ENCODE assay signal across 25 cellular contexts in the genomic region with DNA sequence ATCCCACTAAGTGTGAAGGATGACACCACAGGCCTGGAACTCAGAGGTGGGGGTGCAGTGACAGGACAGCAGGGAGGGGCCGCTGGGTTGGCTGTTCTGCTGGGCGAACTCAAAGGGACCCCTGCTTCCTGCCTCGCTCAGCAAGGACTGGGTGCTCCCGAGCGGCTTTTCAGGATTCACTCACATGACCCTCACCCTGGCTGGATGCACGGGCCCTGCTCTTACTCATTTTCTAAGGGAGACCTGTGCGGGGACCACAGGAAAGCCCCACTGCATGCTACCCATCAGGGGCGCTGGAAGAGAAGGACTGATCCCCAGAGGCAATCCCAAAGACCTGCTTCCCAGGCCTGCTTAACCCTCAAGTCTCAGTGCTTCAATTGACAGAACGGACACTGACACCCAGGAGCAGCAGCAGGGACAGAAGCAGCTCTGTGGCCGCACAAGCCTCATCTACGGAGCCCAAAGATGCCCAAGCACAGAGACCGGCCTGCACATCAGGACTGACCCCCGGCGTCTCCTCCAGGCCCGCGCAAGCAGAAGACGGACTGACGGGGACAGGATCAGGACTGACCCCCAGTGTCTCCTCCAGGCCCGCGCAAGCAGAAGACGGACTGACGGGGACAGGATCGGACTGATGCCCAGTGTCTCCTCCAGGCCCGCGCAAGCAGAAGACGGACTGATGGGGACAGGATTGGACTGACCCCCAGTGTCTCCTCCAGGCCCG.
"Had no signal": no experiment of that assay in that cellular context is flagged by ENCODE, and none has a peak within 500 bp of the region (broad histone marks: within the 10 kb centered on the region; RNA-seq: fewer than 3 reads in every experiment).

No MANE protein-coding gene starts in this region.

- H2AFZ ChIP-seq: parathyroid adenoma had no signal

- ATAC-seq: left colon; left lung; natural killer cell; stimulated activated effector memory CD8-positive, alpha-beta T cell treated with anti-CD3 and anti-CD28 coated beads, Interleukin-12 subunit alpha, Interleukin-12 subunit beta, amount 100 ng/mL, for 72 hours; upper lobe of right lung had no signal

- H3K4me1 ChIP-seq: parathyroid adenoma had no signal

- H3K27ac Mint-ChIP-seq: mesothelial cell of epicardium; progenitor cell of endocrine pancreas; stimulated activated effector memory CD8-positive, alpha-beta T cell treated with anti-CD3 and anti-CD28 coated beads, Interleukin-12 subunit alpha, Interleukin-12 subunit beta, amount 100 ng/mL, for 72 hours; stimulated activated naive CD8-positive, alpha-beta T cell treated with anti-CD3 and anti-CD28 coated beads, Interleukin-15, Interleukin-2, amounts not matched to agents 100 ng/mL and 50 ng/mL, for 24 hours had no signal

- H3K9me3 Mint-ChIP-seq: mesothelial cell of epicardium; naive B cell; natural killer cell; stimulated activated effector memory CD8-positive, alpha-beta T cell treated with anti-CD3 and anti-CD28 coated beads, Interleukin-12 subunit alpha, Interleukin-12 subunit beta, amount 100 ng/mL, for 72 hours; stimulated activated naive CD8-positive, alpha-beta T cell treated with anti-CD3 and anti-CD28 coated beads, Interleukin-15, Interleukin-2, amounts not matched to agents 100 ng/mL and 50 ng/mL, for 24 hours had no signal

- H3K9me3 ChIP-seq: left lung, right atrium auricular region, suprapubic skin, thoracic aorta, tibial artery, upper lobe of right lung had no signal

- H3K27ac ChIP-seq: left lung, parathyroid adenoma, right atrium auricular region, suprapubic skin, thoracic aorta, tibial artery, upper lobe of right lung had no signal

- H3K4me3 ChIP-seq: left lung, lung, right atrium auricular region, suprapubic skin, thoracic aorta, tibial artery, upper lobe of right lung had no signal

- DNase-seq: head of caudate nucleus; hippocampal formation; kidney; left colon; mesendoderm; naive B cell; natural killer cell; nucleus accumbens; stimulated activated CD4-positive, alpha-beta T cell treated with anti-CD3 and anti-CD28 coated beads, Interleukin-12 subunit alpha, Interleukin-12 subunit beta, amount 100 ng/mL, for 4 hours; stimulated activated CD4-positive, alpha-beta T cell treated with anti-CD3 and anti-CD28 coated beads, Interleukin-15, amount 100 ng/mL, for 24 hours; stimulated activated CD4-positive, alpha-beta T cell treated with anti-CD3 and anti-CD28 coated beads, Interleukin-4, amount 100 ng/mL, for 24 hours; stimulated activated naive CD4-positive, alpha-beta T cell; tibial artery; trophoblast cell; upper lobe of right lung had no signal

- H3K36me3 Mint-ChIP-seq: naive B cell, natural killer cell had no signal

- H3K27me3 Mint-ChIP-seq: naive B cell; progenitor cell of endocrine pancreas; stimulated activated naive CD8-positive, alpha-beta T cell treated with anti-CD3 and anti-CD28 coated beads, Interleukin-15, Interleukin-2, amounts not matched to agents 100 ng/mL and 50 ng/mL, for 24 hours had no signal

- H3K27me3 ChIP-seq: right atrium auricular region, suprapubic skin, tibial artery, upper lobe of right lung had no signal

- H3K4me3 Mint-ChIP-seq: stimulated activated effector memory CD8-positive, alpha-beta T cell treated with anti-CD3 and anti-CD28 coated beads, Interleukin-12 subunit alpha, Interleukin-12 subunit beta, amount 100 ng/mL, for 72 hours; stimulated activated naive CD8-positive, alpha-beta T cell treated with anti-CD3 and anti-CD28 coated beads, Interleukin-15, Interleukin-2, amounts not matched to agents 100 ng/mL and 50 ng/mL, for 24 hours had no signal
